In the genomic region with DNA sequence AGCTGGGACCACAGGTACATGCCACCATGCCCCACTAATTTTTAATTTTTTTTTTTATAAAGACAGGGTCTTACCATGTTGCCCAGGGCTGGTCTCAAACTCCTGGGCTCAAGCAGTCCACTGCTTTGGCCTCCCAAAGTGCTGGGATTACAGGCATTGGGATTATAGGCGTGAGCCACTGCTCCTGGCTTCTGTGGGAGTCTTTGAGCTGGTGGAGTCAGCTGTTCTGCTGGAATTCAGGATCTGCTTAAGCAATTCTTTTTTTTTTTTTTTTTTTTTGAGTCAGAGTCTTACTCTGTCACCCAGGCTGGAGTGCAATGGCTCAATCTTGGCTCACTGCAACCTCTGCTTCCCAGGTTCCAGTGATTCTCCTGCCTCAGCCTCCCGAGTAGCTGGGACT, we compare ENCODE assay signal across 8 cellular contexts. TPM values are rescaled to one million over a fixed set of nuclear protein-coding genes. Genes with fewer than 3 reads are reported as not detected.
DNase-seq lines count a peak whose midpoint lies in the region; TF ChIP-seq lines count a peak whose summit lies in the region.
"Not testable (repeated sequence)": the region's sequence is repeated elsewhere in the genome, so short reads cannot be mapped to it uniquely, and the experiment has no call there.

No MANE protein-coding gene starts in this region.

- POLR2A ChIA-PET in RWPE1 (lab: Yijun Ruan, JAX; ENCODE audit: low non-redundant PET) = not testable (repeated sequence)
- POLR2A ChIA-PET in MCF 10A (lab: Yijun Ruan, JAX) = interaction anchor here (0.6 to 10.9 kb wide), 4 partner anchors 10 to 84 kb away, joined by 3 to 269 read pairs (median 5); no protein-coding TSS in a partner anchor

- H3K9me3 Mint-ChIP-seq in MCF 10A (ENCODE audit: unreplicated experiment) = not testable (repeated sequence)

- H3K27ac Mint-ChIP-seq in MCF 10A (ENCODE audit: low read depth, unreplicated experiment) = not testable (repeated sequence)

- H3K27me3 Mint-ChIP-seq in MCF 10A (ENCODE audit: insufficient read depth, unreplicated experiment) = not testable (repeated sequence)

- H3K36me3 Mint-ChIP-seq in MCF 10A (ENCODE audit: insufficient read depth, unreplicated experiment) = peaks cover 33% of the 10 kb centered on the region

- H3K4me1 Mint-ChIP-seq in MCF 10A (ENCODE audit: insufficient read depth, unreplicated experiment) = peaks cover 15% of the 10 kb centered on the region

- intact Hi-C loops in MCF 10A (cut with micrococcal nuclease) = not testable (repeated sequence)

- not testable (repeated sequence) for BruUV-seq in MCF 10A (replicated peaks; lab: Mats Ljungman, UMichigan)

- peak overlapping the region; percentile 14 for H3K27ac ChIP-seq in RWPE1

- not testable (repeated sequence) for TF ChIP-seq CTCF in RWPE1 (conservative IDR thresholded peaks at IDR 0.05; ENCODE audit: low read depth); MCF 10A (IDR thresholded peaks at IDR 0.05; ENCODE audit: unreplicated experiment); epithelial cell of esophagus (IDR thresholded peaks at IDR 0.05; ENCODE audit: insufficient read depth, low read depth, low read length, missing control alignments); fibroblast of villous mesenchyme (IDR thresholded peaks at IDR 0.05; ENCODE audit: insufficient read depth, low read depth, low read length); retinal pigment epithelial cell (conservative IDR thresholded peaks at IDR 0.05; ENCODE audit: low read depth, low read length)

- DNase-seq in ELR (ENCODE audit: low read depth) (peak; percentile 17), LHCN-M2 (ENCODE audit: low read depth) (peak; percentile 29), MCF 10A (ENCODE audit: unreplicated experiment) (peak; percentile 16), epithelial cell of esophagus (ENCODE audit: low read depth) (peak; percentile 33), fibroblast of peridontal ligament (ENCODE audit: extremely low read depth) (peak; percentile 2), fibroblast of villous mesenchyme (ENCODE audit: low read depth) (peak; percentile 3), retinal pigment epithelial cell (ENCODE audit: low read depth) (peak; percentile 16)
- not testable (repeated sequence) for DNase-seq in RWPE1 (ENCODE audit: low spot score)

- not testable (repeated sequence) for H3K4me3 Mint-ChIP-seq in MCF 10A (ENCODE audit: unreplicated experiment)

- H3K4me3 ChIP-seq in epithelial cell of esophagus (ENCODE audit: low read length); fibroblast of villous mesenchyme (ENCODE audit: low read depth, low read length); retinal pigment epithelial cell (ENCODE audit: low read length): not testable (repeated sequence)

- CTCF ChIA-PET in RWPE1 (lab: Yijun Ruan, JAX) (interaction anchor here (0.6 kb wide), 1 partner anchor 232 kb away, joined by 6 read pairs; no protein-coding TSS in a partner anchor), MCF 10A (lab: Yijun Ruan, JAX) (interaction anchor here (0.6 to 1.1 kb wide), 4 partner anchors 44 to 193 kb away, joined by 3 to 4 read pairs (median 3); partner anchors contain the start of gene SLC25A35)

RNA-seq across cellular contexts. Expression of gene PFAS, which starts 2.3 kb away (rescaled TPM):
- 34.7 and 44.2 TPM in 2 replicates for total RNA-seq in LHCN-M2 (2014; rRNA removed)
- 12.2 TPM for polyA plus RNA-seq in LHCN-M2 (2012)
- 54.4 and 66.2 TPM in 2 replicates for total RNA-seq in MCF 10A (2022)
- 38.0 and 41.9 TPM in 2 replicates for total RNA-seq in fibroblast of villous mesenchyme

RNA-seq across cellular contexts. Expression of gene CTC1, which starts 3.6 kb away (rescaled TPM):
- total RNA-seq in LHCN-M2 (2014; rRNA removed) = 1.5 and 2.7 TPM in 2 replicates
- 1.7 TPM for polyA plus RNA-seq in LHCN-M2 (2012)
- 30.5 and 33.1 TPM in 2 replicates for total RNA-seq in MCF 10A (2022)
- 6.0 and 10.3 TPM in 2 replicates for total RNA-seq in fibroblast of villous mesenchyme

RNA-seq across cellular contexts. Expression of gene RANGRF, which starts 37.1 kb away (rescaled TPM):
- total RNA-seq in LHCN-M2 (2014; rRNA removed) = 15.3 and 17.9 TPM in 2 replicates
- polyA plus RNA-seq in LHCN-M2 (2012) = 46.3 TPM
- 38.6 and 41.8 TPM in 2 replicates for total RNA-seq in MCF 10A (2022)
- 8.2 and 13.5 TPM in 2 replicates for total RNA-seq in fibroblast of villous mesenchyme

RNA-seq across cellular contexts. Expression of gene AURKB, which starts 41.0 kb away (rescaled TPM):
- total RNA-seq in LHCN-M2 (2014; rRNA removed) = 81.3 and 93.4 TPM in 2 replicates
- 50.2 TPM for polyA plus RNA-seq in LHCN-M2 (2012)
- 11.7 and 33.6 TPM in 2 replicates for total RNA-seq in MCF 10A (2022)
- 12.9 and 19.0 TPM in 2 replicates for total RNA-seq in fibroblast of villous mesenchyme

RNA-seq across cellular contexts. Expression of gene SLC25A35, which starts 43.8 kb away (rescaled TPM):
- 1.1 and 1.3 TPM in 2 replicates for total RNA-seq in LHCN-M2 (2014; rRNA removed)
- 2.6 TPM for polyA plus RNA-seq in LHCN-M2 (2012)
- total RNA-seq in MCF 10A (2022) = 2.2 and 4.0 TPM in 2 replicates
- 0.86 and 0.97 TPM in 2 replicates for total RNA-seq in fibroblast of villous mesenchyme
